ENCODE assay signal across 25 cellular contexts in genomic region chr2:70692256-70692655, GRCh38.
"Had no signal": no experiment of that assay in that cellular context is flagged by ENCODE, and none has a peak within 500 bp of the region (broad histone marks: within the 10 kb centered on the region; RNA-seq: fewer than 3 reads in every experiment).

No MANE protein-coding gene starts in this region.

- H3K4me1 Mint-ChIP-seq: activated CD4-positive, alpha-beta T cell treated with anti-CD3 and anti-CD28 coated beads, Interleukin-2, amount 10 ng/mL, durations not matched to agents 24 days and 14 days; activated naive CD8-positive, alpha-beta T cell treated with anti-CD3 and anti-CD28 coated beads, Interleukin-2, amount 10 ng/mL, durations not matched to agents 7 days and 5 days; mesothelial cell of epicardium; naive B cell had no signal

- H3K36me3 ChIP-seq: brain microvascular endothelial cell, ovary, prostate gland, suprapubic skin, tibial artery had no signal

- H3K27ac Mint-ChIP-seq: activated CD4-positive, alpha-beta memory T cell treated with anti-CD3 and anti-CD28 coated beads for 36 hours; activated CD4-positive, alpha-beta T cell treated with anti-CD3 and anti-CD28 coated beads, Interleukin-2, amount 10 ng/mL, durations not matched to agents 24 days and 14 days; activated naive CD4-positive, alpha-beta T cell treated with anti-CD3 and anti-CD28 coated beads for 36 hours; activated naive CD8-positive, alpha-beta T cell treated with anti-CD3 and anti-CD28 coated beads, Interleukin-2, amount 10 ng/mL, durations not matched to agents 7 days and 5 days; activated T-cell treated with anti-CD3 and anti-CD28 coated beads, Interleukin-2, amount 50 U/mL, for 72 hours; dendritic cell treated with granulocyte-macrophage colony-stimulating factor and Interleukin-4, amounts not matched to agents 40 ng/mL and 50 ng/mL, for 4 days; mesothelial cell of epicardium; naive B cell; T-helper 1 cell treated with Interleukin-12 subunit alpha and Interleukin-12 subunit beta and Interleukin-4 antibody, amounts not matched to agents 30 μg/mL and 1 μg/mL, for 36 hours had no signal

- ATAC-seq: activated T-cell treated with anti-CD3 and anti-CD28 coated beads, Interleukin-2, amount 50 U/mL, for 72 hours; left ventricle myocardium superior had no signal

- H3K9me3 Mint-ChIP-seq: activated CD4-positive, alpha-beta memory T cell treated with anti-CD3 and anti-CD28 coated beads for 36 hours; activated CD4-positive, alpha-beta T cell treated with anti-CD3 and anti-CD28 coated beads, Interleukin-2, amount 10 ng/mL, durations not matched to agents 24 days and 14 days; activated naive CD4-positive, alpha-beta T cell treated with anti-CD3 and anti-CD28 coated beads for 36 hours; activated naive CD8-positive, alpha-beta T cell treated with anti-CD3 and anti-CD28 coated beads, Interleukin-2, amount 10 ng/mL, durations not matched to agents 7 days and 5 days; activated T-cell treated with anti-CD3 and anti-CD28 coated beads, Interleukin-2, amount 50 U/mL, for 72 hours; dendritic cell treated with granulocyte-macrophage colony-stimulating factor and Interleukin-4, amounts not matched to agents 40 ng/mL and 50 ng/mL, for 4 days; mesothelial cell of epicardium; naive B cell; T-helper 1 cell treated with Interleukin-12 subunit alpha and Interleukin-12 subunit beta and Interleukin-4 antibody, amounts not matched to agents 30 μg/mL and 1 μg/mL, for 36 hours had no signal

- H3K27me3 ChIP-seq: brain microvascular endothelial cell, ovary had no signal

- H3K4me1 ChIP-seq: prostate gland, suprapubic skin, tibial artery had no signal

- H3K4me3 Mint-ChIP-seq: activated CD4-positive, alpha-beta memory T cell treated with anti-CD3 and anti-CD28 coated beads for 36 hours; activated CD4-positive, alpha-beta T cell treated with anti-CD3 and anti-CD28 coated beads, Interleukin-2, amount 10 ng/mL, durations not matched to agents 24 days and 14 days; activated naive CD4-positive, alpha-beta T cell treated with anti-CD3 and anti-CD28 coated beads for 36 hours; activated naive CD8-positive, alpha-beta T cell treated with anti-CD3 and anti-CD28 coated beads, Interleukin-2, amount 10 ng/mL, durations not matched to agents 7 days and 5 days; activated T-cell treated with anti-CD3 and anti-CD28 coated beads, Interleukin-2, amount 50 U/mL, for 72 hours; dendritic cell treated with granulocyte-macrophage colony-stimulating factor and Interleukin-4, amounts not matched to agents 40 ng/mL and 50 ng/mL, for 4 days; mesothelial cell of epicardium; naive B cell; T-helper 1 cell treated with Interleukin-12 subunit alpha and Interleukin-12 subunit beta and Interleukin-4 antibody, amounts not matched to agents 30 μg/mL and 1 μg/mL, for 36 hours had no signal

- H3K27me3 Mint-ChIP-seq: activated CD4-positive, alpha-beta T cell treated with anti-CD3 and anti-CD28 coated beads, Interleukin-2, amount 10 ng/mL, durations not matched to agents 24 days and 14 days; activated naive CD8-positive, alpha-beta T cell treated with anti-CD3 and anti-CD28 coated beads, Interleukin-2, amount 10 ng/mL, durations not matched to agents 7 days and 5 days; dendritic cell treated with granulocyte-macrophage colony-stimulating factor and Interleukin-4, amounts not matched to agents 40 ng/mL and 50 ng/mL, for 4 days had no signal

- H3K4me3 ChIP-seq: ovary, prostate gland, suprapubic skin, tibial artery had no signal

- H3K9me3 ChIP-seq: ovary, prostate gland, suprapubic skin, tibial artery had no signal

- DNase-seq: activated CD4-positive, alpha-beta memory T cell treated with anti-CD3 and anti-CD28 coated beads for 36 hours; activated CD4-positive, alpha-beta T cell treated with anti-CD3 and anti-CD28 coated beads, Interleukin-2, amount 10 ng/mL, durations not matched to agents 24 days and 14 days; activated naive CD4-positive, alpha-beta T cell treated with anti-CD3 and anti-CD28 coated beads for 36 hours; activated naive CD8-positive, alpha-beta T cell treated with anti-CD3 and anti-CD28 coated beads, Interleukin-2, amount 10 ng/mL, durations not matched to agents 7 days and 5 days; activated T-cell treated with anti-CD3 and anti-CD28 coated beads for 4 hours; activated T-cell treated with anti-CD3 and anti-CD28 coated beads, Interleukin-2, amount 50 U/mL, for 72 hours; amniotic stem cell; brain microvascular endothelial cell; caudate nucleus; effector CD4-positive, alpha-beta T cell; left ventricle myocardium superior; mammary epithelial cell; naive B cell; ovary; retina; stimulated activated naive CD4-positive, alpha-beta T cell; SW 1271; T-helper 9 cell had no signal

- H3K36me3 Mint-ChIP-seq: activated CD4-positive, alpha-beta memory T cell treated with anti-CD3 and anti-CD28 coated beads for 36 hours; mesothelial cell of epicardium had no signal

- H3K27ac ChIP-seq: brain microvascular endothelial cell, ovary, prostate gland, suprapubic skin, tibial artery, VCaP had no signal
